ENCODE assay signal across 1 cellular context in the genomic region with DNA sequence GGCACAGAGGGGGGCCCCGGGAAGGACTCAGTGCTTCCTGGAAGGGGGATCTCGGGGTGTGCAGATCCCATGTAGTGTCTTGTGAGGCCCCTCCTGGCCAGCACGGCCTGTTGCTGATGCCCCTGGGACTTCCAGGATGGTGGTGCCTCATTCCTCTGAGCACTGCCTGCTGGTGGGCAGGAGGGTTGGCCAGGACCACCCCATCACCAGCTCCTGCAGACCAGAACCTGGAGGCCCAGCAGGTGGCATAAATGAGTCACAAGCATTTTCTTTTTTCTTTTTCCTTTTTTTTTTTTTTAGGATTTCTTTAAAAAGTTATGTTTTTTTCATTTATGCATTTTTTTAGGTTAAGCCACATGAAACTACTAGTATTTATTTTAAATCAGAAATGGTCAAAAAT.
TF ChIP-seq lines count a peak whose summit lies in the region.

No MANE protein-coding gene starts in this region.

TF ChIP-seq in IMR-90, 13 proteins besides CTCF, POLR2A, EP300 and RAD21:
- TF ChIP-seq CEBPB (IDR thresholded peaks at IDR 0.05; ENCODE audit: low read depth, low read length), result no peak
- peak; percentile 60 for TF ChIP-seq SMC3 (IDR thresholded peaks at IDR 0.05; ENCODE audit: low read depth, low read length)
